Comparison of ENCODE assay signal across 13 cellular contexts in the genomic region with DNA sequence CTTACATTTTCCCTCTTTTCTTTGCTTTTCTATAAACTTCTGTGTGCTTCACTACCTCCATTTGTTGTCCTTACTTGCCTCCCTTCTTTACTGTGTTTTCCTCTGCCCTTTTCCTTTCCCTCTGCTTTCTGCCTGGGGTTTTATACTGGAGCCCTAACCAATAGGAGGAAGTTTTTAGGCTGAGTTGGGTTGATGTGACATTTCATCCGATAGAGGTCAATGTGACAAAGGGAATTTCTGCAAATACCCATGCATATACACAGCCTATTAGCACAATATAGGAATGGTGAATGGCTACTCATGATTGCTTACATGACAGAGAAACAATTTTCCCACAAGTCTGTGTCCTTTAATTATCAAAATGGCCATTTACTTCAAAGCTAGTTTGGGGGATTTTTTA.
"Had no signal": no experiment of that assay in that cellular context is flagged by ENCODE, and none has a peak within 500 bp of the region (broad histone marks: within the 10 kb centered on the region; RNA-seq: fewer than 3 reads in every experiment).

No MANE protein-coding gene starts in this region.

- H3K36me3 ChIP-seq: brain microvascular endothelial cell, uterus had no signal

- DNase-seq: activated CD4-positive, alpha-beta T cell treated with anti-CD3 and anti-CD28 coated beads, Interleukin-2, amount 50 U/mL, for 1 hour; activated effector memory CD4-positive, alpha-beta T cell treated with anti-CD3 and anti-CD28 coated beads, Interleukin-2, amount 50 U/mL, for 16 hours; activated T-cell treated with anti-CD3 and anti-CD28 coated beads, Interleukin-2, amount 50 U/mL, for 1 hour; amygdala; brain microvascular endothelial cell; effector memory CD4-positive, alpha-beta T cell; stimulated activated CD4-positive, alpha-beta T cell treated with anti-CD3 and anti-CD28 coated beads, Interleukin-4, amount 100 ng/mL, for 24 hours; stimulated activated naive CD8-positive, alpha-beta T cell treated with anti-CD3 and anti-CD28 coated beads, Interleukin-15, amount 100 ng/mL, for 72 hours; testis; uterus had no signal

- H2AFZ ChIP-seq: parathyroid adenoma had no signal

- H3K4me3 ChIP-seq: testis, uterus had no signal

- ATAC-seq: activated naive CD4-positive, alpha-beta T cell treated with anti-CD3 and anti-CD28 coated beads, Interleukin-2, amount 50 U/mL, for 72 hours; stimulated activated naive CD8-positive, alpha-beta T cell treated with anti-CD3 and anti-CD28 coated beads, Interleukin-15, amount 100 ng/mL, for 72 hours had no signal

- H3K4me3 Mint-ChIP-seq: stimulated activated naive CD8-positive, alpha-beta T cell treated with anti-CD3 and anti-CD28 coated beads, Interleukin-15, amount 100 ng/mL, for 72 hours had no signal

- H3K27ac ChIP-seq: brain microvascular endothelial cell, epithelial cell of prostate, parathyroid adenoma, testis, uterus had no signal

- H3K27ac Mint-ChIP-seq: activated naive CD4-positive, alpha-beta T cell treated with anti-CD3 and anti-CD28 coated beads, Interleukin-2, amount 50 U/mL, for 72 hours; stimulated activated naive CD8-positive, alpha-beta T cell treated with anti-CD3 and anti-CD28 coated beads, Interleukin-15, amount 100 ng/mL, for 72 hours had no signal

- H3K27me3 Mint-ChIP-seq: stimulated activated naive CD8-positive, alpha-beta T cell treated with anti-CD3 and anti-CD28 coated beads, Interleukin-15, amount 100 ng/mL, for 72 hours had no signal

- H3K9ac ChIP-seq: parathyroid adenoma had no signal

- H3K9me3 Mint-ChIP-seq: stimulated activated naive CD8-positive, alpha-beta T cell treated with anti-CD3 and anti-CD28 coated beads, Interleukin-15, amount 100 ng/mL, for 72 hours had no signal

- H3K27me3 ChIP-seq: brain microvascular endothelial cell, testis, uterus had no signal

- H3K4me1 ChIP-seq: parathyroid adenoma, testis, uterus had no signal

- H3K9me3 ChIP-seq: testis, uterus had no signal

- H3K4me1 Mint-ChIP-seq: stimulated activated naive CD8-positive, alpha-beta T cell treated with anti-CD3 and anti-CD28 coated beads, Interleukin-15, amount 100 ng/mL, for 72 hours had no signal
